ENCODE assay signal across 1 cellular context in genomic region chr1:62462370-62462769, GRCh38.
TF ChIP-seq lines count a peak whose summit lies in the region.

No MANE protein-coding gene starts in this region.

TF ChIP-seq in HepG2, 621 proteins besides CTCF, POLR2A, EP300 and RAD21 (continued from another document):
- TF ChIP-seq, protein P1, sequence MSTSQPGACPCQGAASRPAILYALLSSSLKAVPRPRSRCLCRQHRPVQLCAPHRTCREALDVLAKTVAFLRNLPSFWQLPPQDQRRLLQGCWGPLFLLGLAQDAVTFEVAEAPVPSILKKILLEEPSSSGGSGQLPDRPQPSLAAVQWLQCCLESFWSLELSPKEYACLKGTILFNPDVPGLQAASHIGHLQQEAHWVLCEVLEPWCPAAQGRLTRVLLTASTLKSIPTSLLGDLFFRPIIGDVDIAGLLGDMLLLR (CRISPR knock-in tag; IDR thresholded peaks at IDR 0.05): no peak
